ENCODE assay signal across 8 cellular contexts in genomic region chrX:120250522-120251271, GRCh38. TPM values are rescaled to one million over a fixed set of nuclear protein-coding genes. Genes with fewer than 3 reads are reported as not detected.
DNase-seq lines count a peak whose midpoint lies in the region; ATAC-seq and TF ChIP-seq lines count a peak whose summit lies in the region.

TSS of gene ZBTB33 (plus strand) at chrX:120250812. CDS start at chrX:120253416, 2,604 bp downstream.

- no peaks in the 10 kb centered on the region for H3K9me3 Mint-ChIP-seq in Calu3 (ENCODE audit: low read depth, unreplicated experiment)
- no peaks in the 10 kb centered on the region for H3K9me3 Mint-ChIP-seq in activated CD8-positive, alpha-beta memory T cell treated with anti-CD3 and anti-CD28 coated beads, Interleukin-2, amount 10 ng/mL, durations not matched to agents 7 days and 5 days (ENCODE audit: low read depth)

- H3K4ac ChIP-seq in mesendoderm (ENCODE audit: low read depth, low read length): no peak within 1 kb of the TSS

- H3K36me3 Mint-ChIP-seq in Calu3 (ENCODE audit: insufficient read depth, unreplicated experiment): peaks cover 18% of the 10 kb centered on the region
- H3K36me3 Mint-ChIP-seq in activated CD8-positive, alpha-beta memory T cell treated with anti-CD3 and anti-CD28 coated beads, Interleukin-2, amount 10 ng/mL, durations not matched to agents 7 days and 5 days: peaks cover 25% of the 10 kb centered on the region

- peak; percentile 66 for TF ChIP-seq CTCF in Calu3 (IDR thresholded peaks at IDR 0.05; ENCODE audit: unreplicated experiment)

- peak within 1 kb of the TSS; percentile 99 for H3K27ac Mint-ChIP-seq in Calu3 (ENCODE audit: unreplicated experiment)
- peak within 1 kb of the TSS; percentile 94 for H3K27ac Mint-ChIP-seq in activated CD8-positive, alpha-beta memory T cell treated with anti-CD3 and anti-CD28 coated beads, Interleukin-2, amount 10 ng/mL, durations not matched to agents 7 days and 5 days

- peaks cover 6% of the 10 kb centered on the region for H3K79me2 ChIP-seq in mesendoderm (ENCODE audit: control insufficient read depth, insufficient read depth, low read length)

- H2BK15ac ChIP-seq in mesendoderm (replicated peaks; ENCODE audit: low read depth): no peak within 1 kb of the TSS

- H4K8ac ChIP-seq in mesendoderm (ENCODE audit: low read depth, low read length): no peak within 1 kb of the TSS

- peak within 1 kb of the TSS; percentile 56 for H3K18ac ChIP-seq in mesendoderm (ENCODE audit: low read length)

- no peaks in the 10 kb centered on the region for H3K27me3 Mint-ChIP-seq in Calu3 (ENCODE audit: unreplicated experiment)
- no peaks in the 10 kb centered on the region for H3K27me3 Mint-ChIP-seq in activated CD8-positive, alpha-beta memory T cell treated with anti-CD3 and anti-CD28 coated beads, Interleukin-2, amount 10 ng/mL, durations not matched to agents 7 days and 5 days

- H3K4me3 ChIP-seq in endocrine pancreas (ENCODE audit: control insufficient read depth, insufficient read depth, low read length): peak within 1 kb of the TSS; percentile 89
- peak within 1 kb of the TSS; percentile 89 for H3K4me3 ChIP-seq in mesendoderm (ENCODE audit: low read length)

- peak within 1 kb of the TSS; percentile 90 for H3K27ac ChIP-seq in mesendoderm (ENCODE audit: low read depth, low read length)

- no TSS peak for BruUV-seq in Calu3 (replicated peaks; lab: Mats Ljungman, UMichigan)

- H3K27me3 ChIP-seq in endocrine pancreas (ENCODE audit: control insufficient read depth, insufficient read depth, low read length): no peaks in the 10 kb centered on the region
- H3K27me3 ChIP-seq in mesendoderm (ENCODE audit: insufficient read depth, low read length, poor library complexity): no peaks in the 10 kb centered on the region

- intact Hi-C loops in Calu3 (cut with micrococcal nuclease; ENCODE audit: unreplicated experiment): loop anchor here (2.0 to 5.0 kb wide), 3 partner anchors 50 to 217 kb away; partner anchors contain the start of gene LAMP2

- H2BK120ac ChIP-seq in mesendoderm (ENCODE audit: low read depth, low read length): no peak within 1 kb of the TSS

- H3K4me1 ChIP-seq in endocrine pancreas (ENCODE audit: control insufficient read depth, insufficient read depth, low read length): peaks cover 4% of the 10 kb centered on the region
- no peaks in the 10 kb centered on the region for H3K4me1 ChIP-seq in mesendoderm (ENCODE audit: control insufficient read depth, low read depth, low read length)

- DNase-seq in Calu3 (peak; percentile 92), HUDEP-2 (lab: John Stamatoyannopoulos, UW; ENCODE audit: unreplicated experiment in 76 of 76) (peak in 74 of 76 experiments; percentile 18 to 90 (median 77)), NOMO-1 treated with dmso at 0.1 percent for 144 hours (lab: John Stamatoyannopoulos, UW; ENCODE audit: unreplicated experiment) (peak; percentile 79), mesendoderm (peak; percentile 97)
- peak; percentile 92 for DNase-seq in activated CD8-positive, alpha-beta memory T cell treated with anti-CD3 and anti-CD28 coated beads, Interleukin-2, amount 10 ng/mL, durations not matched to agents 7 days and 5 days
- DNase-seq in stimulated activated CD8-positive, alpha-beta memory T cell treated with anti-CD3 and anti-CD28 coated beads, Interleukin-15, amount 100 ng/mL, for 1 hour (ENCODE audit: low read depth): peak; percentile 52

- no peak within 1 kb of the TSS for H2AK5ac ChIP-seq in mesendoderm (ENCODE audit: low read length)

- H3K79me1 ChIP-seq in mesendoderm (ENCODE audit: low read length): no peaks in the 10 kb centered on the region

- H3K23ac ChIP-seq in mesendoderm (ENCODE audit: low read length): no peak within 1 kb of the TSS

- no peak within 1 kb of the TSS for H4K5ac ChIP-seq in mesendoderm (ENCODE audit: low read length)

- no peak within 1 kb of the TSS for H2BK5ac ChIP-seq in mesendoderm (ENCODE audit: low read length)

- no peaks in the 10 kb centered on the region for H3K9me3 ChIP-seq in endocrine pancreas (ENCODE audit: control insufficient read depth, low read length)

- ATAC-seq in GM21381 (IDR thresholded peaks at IDR 0.05; ENCODE audit: unreplicated experiment): peak; percentile 95
- ATAC-seq in activated CD8-positive, alpha-beta memory T cell treated with anti-CD3 and anti-CD28 coated beads, Interleukin-2, amount 10 ng/mL, durations not matched to agents 7 days and 5 days: peak; percentile 99

- WGBS in mesendoderm (ENCODE audit: extremely low coverage, insufficient coverage, low lambda C conversion rate): no CpG with 5 or more reads among the region's 75 CpGs

- H3K56ac ChIP-seq in mesendoderm (ENCODE audit: low read length): peak within 1 kb of the TSS; percentile 95

- CTCF ChIA-PET in Calu3 (lab: Charles Lee): interaction anchor here (1.0 to 1.7 kb wide), 3 partner anchors 37 to 58 kb away, joined by 3 to 4 read pairs (median 4); no protein-coding TSS in a partner anchor
- CTCF ChIA-PET in activated CD8-positive, alpha-beta memory T cell treated with anti-CD3 and anti-CD28 coated beads, Interleukin-2, amount 10 ng/mL, durations not matched to agents 7 days and 5 days (lab: Charles Lee): interaction anchor here (0.8 to 1.7 kb wide), 6 partner anchors 13 to 235 kb away, joined by 3 to 13 read pairs (median 3); partner anchors contain the start of gene TMEM255A

- peak within 1 kb of the TSS; percentile 100 for H3K4me3 Mint-ChIP-seq in Calu3 (ENCODE audit: low read depth, unreplicated experiment)
- peak within 1 kb of the TSS; percentile 97 for H3K4me3 Mint-ChIP-seq in activated CD8-positive, alpha-beta memory T cell treated with anti-CD3 and anti-CD28 coated beads, Interleukin-2, amount 10 ng/mL, durations not matched to agents 7 days and 5 days

- H3K36me3 ChIP-seq in endocrine pancreas (ENCODE audit: control insufficient read depth, insufficient read depth, low read length): no peaks in the 10 kb centered on the region
- H3K36me3 ChIP-seq in mesendoderm (ENCODE audit: control insufficient read depth, insufficient read depth, low read length): no peaks in the 10 kb centered on the region

- H3K9ac ChIP-seq in endocrine pancreas (ENCODE audit: control insufficient read depth, insufficient read depth, low read length): peak within 1 kb of the TSS; percentile 87
- H3K9ac ChIP-seq in mesendoderm (ENCODE audit: low read length): peak within 1 kb of the TSS; percentile 94

- no peaks in the 10 kb centered on the region for H3K4me1 Mint-ChIP-seq in Calu3 (ENCODE audit: low read depth, unreplicated experiment)
- peaks cover 29% of the 10 kb centered on the region for H3K4me1 Mint-ChIP-seq in activated CD8-positive, alpha-beta memory T cell treated with anti-CD3 and anti-CD28 coated beads, Interleukin-2, amount 10 ng/mL, durations not matched to agents 7 days and 5 days

- peak within 1 kb of the TSS; percentile 46 for H3K4me2 ChIP-seq in mesendoderm (ENCODE audit: low read length)

RNA-seq across cellular contexts. Expression of gene ZBTB33, which starts in this region (rescaled TPM):
- total RNA-seq in Calu3 (2022): 22.7 and 24.9 TPM in 2 replicates
- 10 to 100 TPM; 16.9 to 17.4 TPM for total RNA-seq in activated CD8-positive, alpha-beta memory T cell treated with anti-CD3 and anti-CD28 coated beads, Interleukin-2, amount 10 ng/mL, durations not matched to agents 7 days and 5 days
- 11.0 TPM for polyA plus RNA-seq in mesendoderm (2013, experiment 1 of 2)
- 11.1 TPM for polyA plus RNA-seq in mesendoderm (2013, experiment 2 of 2)

Comparison
In these comparisons a context has a peak if more than half of its experiments do, and no peak if none do; other contexts are left out.
1. Peak in every context shown above with its lines: DNase-seq, ATAC-seq, H3K4me3 ChIP-seq and H3K27ac ChIP-seq.